ENCODE assay signal across 15 cellular contexts in the genomic region with DNA sequence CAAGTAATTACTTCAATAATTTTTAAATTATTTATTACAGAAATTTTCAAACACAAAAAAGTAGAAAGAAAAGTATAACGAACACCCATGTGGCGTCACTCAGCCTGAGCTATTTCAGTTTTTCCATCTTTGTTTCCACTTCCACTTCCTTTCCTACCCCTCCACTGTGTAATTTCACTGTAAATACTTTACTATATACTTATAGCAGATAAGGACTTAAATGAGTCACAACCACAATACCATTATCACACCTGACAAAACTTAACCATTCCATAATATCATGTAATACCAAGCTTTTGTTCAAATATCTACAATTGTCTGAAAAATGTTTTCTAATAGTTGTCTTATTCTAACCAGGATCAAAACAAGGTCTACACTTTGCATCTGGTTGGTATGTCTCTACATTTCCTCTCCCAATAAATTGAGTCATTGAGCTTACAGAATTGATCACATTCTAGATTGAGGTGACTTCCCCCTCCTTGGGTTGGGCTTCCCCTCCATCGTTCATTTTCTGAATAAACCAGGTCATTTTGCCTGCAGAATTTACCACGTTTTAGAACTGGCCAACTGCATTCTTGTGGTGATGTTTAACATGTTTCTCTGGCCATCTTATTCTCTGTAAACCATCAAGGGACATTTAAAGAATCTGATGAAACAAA. TPM values are rescaled to one million over a fixed set of nuclear protein-coding genes. Genes with fewer than 3 reads are reported as not detected.
DNase-seq lines count a peak whose midpoint lies in the region; ATAC-seq and TF ChIP-seq lines count a peak whose summit lies in the region.
"Had no signal": no experiment of that assay in that cellular context is flagged by ENCODE, and none has a peak within 500 bp of the region (broad histone marks: within the 10 kb centered on the region; RNA-seq: fewer than 3 reads in every experiment).

No MANE protein-coding gene starts in this region.

- no peaks in the 10 kb centered on the region for H3K27me3 Mint-ChIP-seq in activated CD4-positive, alpha-beta T cell treated with anti-CD3 and anti-CD28 coated beads, Interleukin-2, amount 10 ng/mL, durations not matched to agents 24 days and 14 days
- H3K27me3 Mint-ChIP-seq: T-cell had no signal

- H2AK5ac ChIP-seq in trophoblast cell (ENCODE audit: low read length) = no peak overlapping the region

- no peak overlapping the region for H2BK12ac ChIP-seq in trophoblast cell (ENCODE audit: low read length)

- peaks cover 16% of the 10 kb centered on the region for H3K36me3 Mint-ChIP-seq in activated CD4-positive, alpha-beta T cell treated with anti-CD3 and anti-CD28 coated beads, Interleukin-2, amount 10 ng/mL, durations not matched to agents 24 days and 14 days (ENCODE audit: low read depth)

- no peak for TF ChIP-seq CTCF in vagina (IDR thresholded peaks at IDR 0.05)
- no peak for TF ChIP-seq CTCF in left ventricle myocardium inferior (IDR thresholded peaks at IDR 0.05; ENCODE audit: borderline replicate concordance)

- H3K4me3 ChIP-seq in trophoblast cell (ENCODE audit: low read depth, low read length) = no peak overlapping the region
- H3K4me3 ChIP-seq in vagina = no peak overlapping the region
- no peak overlapping the region for H3K4me3 ChIP-seq in left ventricle myocardium inferior
- H3K4me3 ChIP-seq: skin epidermis had no signal

- CTCF ChIA-PET in HEK293T (lab: Yijun Ruan, JAX) = no interaction called here

- no peak overlapping the region for H2BK120ac ChIP-seq in trophoblast cell (ENCODE audit: insufficient read depth, low read length, poor library complexity)

- WGBS in trophoblast cell (ENCODE audit: extremely low coverage, insufficient coverage, insufficient read length) = no CpG with 5 or more reads among the region's 4 CpGs

- H3K27ac Mint-ChIP-seq in activated CD4-positive, alpha-beta T cell treated with anti-CD3 and anti-CD28 coated beads, Interleukin-2, amount 10 ng/mL, durations not matched to agents 24 days and 14 days = peak overlapping the region; percentile 49
- H3K27ac Mint-ChIP-seq: T-cell had no signal

- H3K4me2 ChIP-seq in trophoblast cell (ENCODE audit: low read length) = no peak overlapping the region

- DNase-seq in activated CD4-positive, alpha-beta T cell treated with anti-CD3 and anti-CD28 coated beads, Interleukin-2, amount 10 ng/mL, durations not matched to agents 24 days and 14 days = no peak
- no peak for DNase-seq in activated CD4-positive, alpha-beta T cell treated with anti-CD3 and anti-CD28 coated beads, Interleukin-2, amount 50 U/mL, for 48 hours
- DNase-seq in amniotic epithelial cell (ENCODE audit: low read depth) (peak; percentile 28), trophoblast cell (peak in 1 of 2 donors; percentile 36), vagina (ENCODE audit: extremely low spot score in 2 of 2) (no peak), HEK293T (ENCODE audit: extremely low spot score) (no peak), left ventricle myocardium inferior (no peak)
- DNase-seq: amygdala, Caco-2, foreskin melanocyte, NCI-H1092, occipital lobe, T-cell had no signal

- no peak overlapping the region for H3K4ac ChIP-seq in trophoblast cell (ENCODE audit: low read depth, low read length)

- H2BK5ac ChIP-seq in trophoblast cell (ENCODE audit: low read depth, low read length, poor library complexity) = no peak overlapping the region

- no peak overlapping the region for H4K12ac ChIP-seq in trophoblast cell (ENCODE audit: low read depth, low read length)

- H3K27me3 ChIP-seq in trophoblast cell (ENCODE audit: insufficient read depth, low read length) (no peaks in the 10 kb centered on the region), vagina (no peaks in the 10 kb centered on the region), left ventricle myocardium inferior (ENCODE audit: low read depth) (no peaks in the 10 kb centered on the region)

- intact Hi-C loops in activated CD4-positive, alpha-beta T cell treated with anti-CD3 and anti-CD28 coated beads, Interleukin-2, amount 10 ng/mL, durations not matched to agents 24 days and 14 days (cut with micrococcal nuclease) = loop anchor here (5.0 kb wide), 1 partner anchor 47 kb away; a partner anchor contains a TSS
- intact Hi-C loops in vagina (cut with DNase I) (no loop called here), left ventricle myocardium inferior (cut with micrococcal nuclease) (no loop called here)

- H3K27ac ChIP-seq in trophoblast cell (ENCODE audit: low read depth, low read length) (no peak overlapping the region), vagina (no peak overlapping the region), left ventricle myocardium inferior (replicated peaks) (no peak overlapping the region)

- peaks cover 38% of the 10 kb centered on the region for H3K4me1 Mint-ChIP-seq in activated CD4-positive, alpha-beta T cell treated with anti-CD3 and anti-CD28 coated beads, Interleukin-2, amount 10 ng/mL, durations not matched to agents 24 days and 14 days

- no peak overlapping the region for H3K14ac ChIP-seq in trophoblast cell (ENCODE audit: low read length)

- H3K36me3 ChIP-seq in trophoblast cell (ENCODE audit: control insufficient read depth in 1 of 2, insufficient read depth in 2 of 2, low read length in 2 of 2) (peaks cover 2 to 12% of the 10 kb centered on the region in 2 experiments), vagina (peaks cover 0 to 19% of the 10 kb centered on the region in 2 donors), left ventricle myocardium inferior (peaks cover 54% of the 10 kb centered on the region)

- no peak overlapping the region for H3K23ac ChIP-seq in trophoblast cell (ENCODE audit: low read length)

- H3K79me2 ChIP-seq in trophoblast cell (ENCODE audit: control insufficient read depth, insufficient read depth, low read length, poor library complexity) = peaks cover 7% of the 10 kb centered on the region

- peaks cover 9 to 15% of the 10 kb centered on the region in 2 experiments for H3K4me1 ChIP-seq in trophoblast cell (ENCODE audit: control insufficient read depth in 1 of 2, insufficient read depth in 2 of 2, low read length in 2 of 2)
- peaks cover 28% of the 10 kb centered on the region for H3K4me1 ChIP-seq in vagina
- peaks cover 19% of the 10 kb centered on the region for H3K4me1 ChIP-seq in left ventricle myocardium inferior

- POLR2A ChIA-PET in HEK293T (lab: Yijun Ruan, JAX) = no interaction called here

- no peak overlapping the region for H2AFZ ChIP-seq in trophoblast cell (ENCODE audit: insufficient read depth, low read length, poor library complexity)

- no peaks in the 10 kb centered on the region for H3K9me3 ChIP-seq in trophoblast cell (ENCODE audit: insufficient read depth, low read depth, low read length)
- no peaks in the 10 kb centered on the region for H3K9me3 ChIP-seq in vagina
- peaks cover 13% of the 10 kb centered on the region for H3K9me3 ChIP-seq in left ventricle myocardium inferior (replicated peaks)

- H4K91ac ChIP-seq in trophoblast cell (ENCODE audit: low read depth, low read length) = no peak overlapping the region

- H3K4me3 Mint-ChIP-seq in activated CD4-positive, alpha-beta T cell treated with anti-CD3 and anti-CD28 coated beads, Interleukin-2, amount 10 ng/mL, durations not matched to agents 24 days and 14 days = no peak overlapping the region

- H3K9ac ChIP-seq in trophoblast cell (ENCODE audit: low read length) = no peak overlapping the region

- ATAC-seq in HG03378 (IDR thresholded peaks at IDR 0.05; ENCODE audit: unreplicated experiment) = peak; percentile 35
- ATAC-seq: T-cell had no signal

- H3K79me1 ChIP-seq in trophoblast cell (ENCODE audit: low read length) = peaks cover 13% of the 10 kb centered on the region

- peak overlapping the region; percentile 47 for H4K8ac ChIP-seq in trophoblast cell (ENCODE audit: low read depth, low read length)

- no peak overlapping the region for H3K18ac ChIP-seq in trophoblast cell (ENCODE audit: low read length)

- H3K9me3 Mint-ChIP-seq in activated CD4-positive, alpha-beta T cell treated with anti-CD3 and anti-CD28 coated beads, Interleukin-2, amount 10 ng/mL, durations not matched to agents 24 days and 14 days = peaks cover 22% of the 10 kb centered on the region

- TF ChIP-seq POLR2A in vagina (IDR thresholded peaks at IDR 0.05) = no peak

TF ChIP-seq in HEK293T, 16 proteins besides CTCF, POLR2A, EP300 and RAD21:
- TF ChIP-seq FOXA1 (IDR thresholded peaks at IDR 0.05) = no peak
- TF ChIP-seq ZNF384 (IDR thresholded peaks at IDR 0.05) = no peak
- TF ChIP-seq HDGF (IDR thresholded peaks at IDR 0.05; ENCODE audit: borderline replicate concordance) = no peak
- TF ChIP-seq ARNT (IDR thresholded peaks at IDR 0.05) = no peak

RNA-seq across cellular contexts. Expression of a gene that starts 48.7 kb away (rescaled TPM):
- 0.71 and 1.3 TPM in 2 replicates for total RNA-seq in activated CD4-positive, alpha-beta T cell treated with anti-CD3 and anti-CD28 coated beads, Interleukin-2, amount 10 ng/mL, durations not matched to agents 24 days and 14 days
- polyA plus RNA-seq in trophoblast cell (2013) = 196 and 211 TPM in 2 replicates
- total RNA-seq in vagina (25.3 TPM), left ventricle myocardium inferior (10.3 TPM)
